20 cellular contexts compared by ENCODE assay signal in genomic region chr5:126044931-126045565, GRCh38.
"Had no signal": no experiment of that assay in that cellular context is flagged by ENCODE, and none has a peak within 500 bp of the region (broad histone marks: within the 10 kb centered on the region; RNA-seq: fewer than 3 reads in every experiment).

No MANE protein-coding gene starts in this region.

- H3K36me3 ChIP-seq: breast epithelium, pancreas, tibial artery, vagina had no signal

- H3K4me3 ChIP-seq: breast epithelium, pancreas, tibial artery, vagina had no signal

- H3K4me1 ChIP-seq: breast epithelium, foreskin keratinocyte, tibial artery, vagina had no signal

- H3K27me3 ChIP-seq: breast epithelium, foreskin keratinocyte, pancreas, tibial artery, vagina had no signal

- H3K27ac ChIP-seq: breast epithelium, foreskin keratinocyte, tibial artery, vagina had no signal

- ATAC-seq: activated CD4-positive, CD25-positive, alpha-beta regulatory T cell treated with anti-CD3 and anti-CD28 coated beads, Interleukin-2, amount 50 U/mL, for 24 hours; effector memory CD8-positive, alpha-beta T cell had no signal

- H3K9me3 ChIP-seq: breast epithelium, pancreas, tibial artery, vagina had no signal

- DNase-seq: activated CD4-positive, alpha-beta T cell treated with anti-CD3 and anti-CD28 coated beads, Interleukin-2, amount 50 U/mL, for 1 hour; activated CD8-positive, alpha-beta memory T cell treated with anti-CD3 and anti-CD28 coated beads for 24 hours; activated naive CD4-positive, alpha-beta T cell; activated naive CD8-positive, alpha-beta T cell treated with anti-CD3 and anti-CD28 coated beads, Interleukin-2, amount 10 ng/mL, durations not matched to agents 7 days and 5 days; aorta; dermis blood vessel endothelial cell; effector memory CD8-positive, alpha-beta T cell; glutamatergic neuron; immature natural killer cell; left cardiac atrium; mammary epithelial cell; naive B cell; pancreas; stimulated activated CD4-positive, alpha-beta T cell treated with anti-CD3 and anti-CD28 coated beads, Interleukin-4, amount 100 ng/mL, for 1 hour; stimulated activated naive CD4-positive, alpha-beta T cell; tibial artery had no signal
